8 cellular contexts compared by ENCODE assay signal in genomic region chr19:47608074-47608907, GRCh38. TPM values are rescaled to one million over a fixed set of nuclear protein-coding genes. Genes with fewer than 3 reads are reported as not detected.
DNase-seq lines count a peak whose midpoint lies in the region; ATAC-seq and TF ChIP-seq lines count a peak whose summit lies in the region.

No MANE protein-coding gene starts in this region.

- H3K27me3 ChIP-seq in KMS-11 (ENCODE audit: insufficient read depth, low read depth) (no peaks in the 10 kb centered on the region), fibroblast of lung (ENCODE audit: control insufficient read depth, insufficient read depth, low read length) (no peaks in the 10 kb centered on the region)

- H3K4me1 ChIP-seq in KMS-11 (ENCODE audit: low read depth, poor library complexity, severe bottlenecking) (peaks cover 21% of the 10 kb centered on the region), fibroblast of lung (ENCODE audit: control insufficient read depth, extremely low read depth, insufficient read depth, low read length) (peaks cover 2% of the 10 kb centered on the region)

- H3K79me2 ChIP-seq in KMS-11 (ENCODE audit: insufficient read depth, low read depth) (peaks cover 35% of the 10 kb centered on the region), fibroblast of lung (ENCODE audit: control insufficient read depth, insufficient read depth, low read length) (peaks cover 43% of the 10 kb centered on the region)

- intact Hi-C loops in natural killer cell (cut with micrococcal nuclease) = loop anchor here (1.0 to 2.0 kb wide), 2 partner anchors 8 to 93 kb away; partner anchors contain the start of gene NAPA

- no peaks in the 10 kb centered on the region for H3K27me3 Mint-ChIP-seq in natural killer cell (ENCODE audit: low read depth in 2 of 2)

- H3K4me3 ChIP-seq in KMS-11 (IDR thresholded peaks at IDR 0.05; ENCODE audit: insufficient read depth, low read depth, low read length) (no peak overlapping the region), fibroblast of lung (replicated peaks in 1 of 4; ENCODE audit: control extremely low read depth in 1 of 4, insufficient read depth in 1 of 4, low read depth in 3 of 4, low read length in 4 of 4) (peak overlapping the region; percentile 73 to 96 (median 93))

- H3K9me3 Mint-ChIP-seq in natural killer cell = no peaks in the 10 kb centered on the region

- peaks cover 3% of the 10 kb centered on the region; the same call in 1 of the 2 replicates for H4K20me1 ChIP-seq in KMS-11 (ENCODE audit: insufficient read depth)
- H4K20me1 ChIP-seq in fibroblast of lung (ENCODE audit: control insufficient read depth, extremely low read depth, insufficient read depth, low read length) = no peaks in the 10 kb centered on the region

- H3K4me3 Mint-ChIP-seq in natural killer cell = peak overlapping the region; percentile 77

- H3K9ac ChIP-seq in KMS-11 = peak overlapping the region; percentile 75; the same call in 1 of the 2 replicates
- H3K9ac ChIP-seq in fibroblast of lung (ENCODE audit: insufficient read depth, low read length) = peak overlapping the region; percentile 98

- no peaks in the 10 kb centered on the region for H3K36me3 Mint-ChIP-seq in natural killer cell

- no peaks in the 10 kb centered on the region for H3K36me3 ChIP-seq in KMS-11 (ENCODE audit: insufficient read depth)
- H3K36me3 ChIP-seq in fibroblast of lung (ENCODE audit: control insufficient read depth, insufficient read depth, low read length) = no peaks in the 10 kb centered on the region

- no peak for TF ChIP-seq CTCF in KMS-11 (conservative IDR thresholded peaks at IDR 0.05; ENCODE audit: low read depth, low read length)
- peak; percentile 18 to 19 for TF ChIP-seq CTCF in fibroblast of lung (conservative IDR thresholded peaks at IDR 0.05 in 1 of 2, IDR thresholded peaks at IDR 0.05 in 1 of 2; ENCODE audit: low read depth in 1 of 2, low read length in 2 of 2)
- TF ChIP-seq CTCF in natural killer cell (IDR thresholded peaks at IDR 0.05) = peak; percentile 12

- DNase-seq in DMS79 (lab: John Stamatoyannopoulos, UW) (peak; percentile 57), fibroblast of lung (ENCODE audit: low read depth in 2 of 2) (peak; percentile 91 to 92), natural killer cell (peak; percentile 98)
- peak; percentile 92 to 95 for DNase-seq in activated T-helper 1 cell treated with anti-CD3 and anti-CD28 coated beads, Interleukin-2, amount 50 U/mL, for 16 hours (ENCODE audit: low read depth in 1 of 2, low spot score in 1 of 2)
- DNase-seq in stimulated activated naive CD4-positive, alpha-beta T cell (lab: John Stamatoyannopoulos, UW) = peak; percentile 91 to 97 (median 93)

- peak overlapping the region; percentile 75 for H3K4me2 ChIP-seq in KMS-11
- H3K4me2 ChIP-seq in fibroblast of lung (ENCODE audit: extremely low read depth, insufficient read depth, low read length) = peak overlapping the region; percentile 89

- peak; percentile 66 for ATAC-seq in GM21717 (IDR thresholded peaks at IDR 0.05; ENCODE audit: unreplicated experiment)
- peak; percentile 87 to 96 (median 87) for ATAC-seq in natural killer cell

- peaks cover 14 to 30% of the 10 kb centered on the region in 2 donors for H3K4me1 Mint-ChIP-seq in natural killer cell

- H3K27ac ChIP-seq in KMS-11 = peak overlapping the region; percentile 67
- H3K27ac ChIP-seq in fibroblast of lung (ENCODE audit: insufficient read depth, low read length) = peak overlapping the region; percentile 99

- no peaks in the 10 kb centered on the region for H3K9me3 ChIP-seq in fibroblast of lung (ENCODE audit: control insufficient read depth, insufficient read depth, low read depth, low read length)

- H2AFZ ChIP-seq in KMS-11 (ENCODE audit: low read depth) = peak overlapping the region; percentile 99
- H2AFZ ChIP-seq in fibroblast of lung (ENCODE audit: low read length) = peak overlapping the region; percentile 12

- H3K27ac Mint-ChIP-seq in natural killer cell = peak overlapping the region; percentile 88

TF ChIP-seq in PFSK-1, 5 proteins besides CTCF, POLR2A, EP300 and RAD21:
- no peak for TF ChIP-seq REST (IDR thresholded peaks at IDR 0.05; ENCODE audit: insufficient read depth in 1 of 2, low read depth in 2 of 2, low read length in 2 of 2)
- peak; percentile 72 for TF ChIP-seq FOXP2 (optimal IDR thresholded peaks at IDR 0.05; ENCODE audit: borderline replicate concordance, extremely low read depth, extremely low read length, insufficient read depth)
- TF ChIP-seq SIN3A (IDR thresholded peaks at IDR 0.05; ENCODE audit: borderline replicate concordance, insufficient read depth, low read length) = 0 out of 2 replicates have a peak, but pooled peaks have one; percentile 16
- no peak for TF ChIP-seq TAF1 (IDR thresholded peaks at IDR 0.05; ENCODE audit: borderline replicate concordance, insufficient read depth, low read length)
- TF ChIP-seq POLR2AphosphoS5 (IDR thresholded peaks at IDR 0.05; ENCODE audit: low read depth, low read length) = peak; percentile 50; the same call in 1 of the 2 replicates

RNA-seq across cellular contexts. Expression of gene BICRA, which starts 0.6 kb away (rescaled TPM):
- 8.4 TPM for polyA plus RNA-seq in PFSK-1 (2012; ENCODE audit: insufficient read length, low read depth)
- total RNA-seq in fibroblast of lung (3.3 and 3.8 TPM in 2 replicates), natural killer cell (10 to 100 TPM; 31.9 to 37.4 (median 34.1) TPM)
- polyA plus RNA-seq in fibroblast of lung = 0.44 and 0.54 TPM in 2 replicates
- polyA plus RNA-seq in fibroblast of lung (2012) = 7.0 and 8.8 TPM in 2 replicates
- 11.9 and 14.5 TPM in 2 replicates for polyA minus RNA-seq in fibroblast of lung (ENCODE audit: low replicate concordance)

RNA-seq across cellular contexts. Expression of gene ZNF541, which starts 35.3 kb away (rescaled TPM):
- polyA plus RNA-seq in PFSK-1 (2012; ENCODE audit: insufficient read length, low read depth) = 0.18 TPM
- 0.17 TPM in 1 of 2 replicates, not detected in the other for total RNA-seq in fibroblast of lung
- 0.02 TPM in 1 of 2 replicates, not detected in the other for polyA plus RNA-seq in fibroblast of lung
- polyA plus RNA-seq in fibroblast of lung (2012) = 0.09 TPM in 1 of 2 replicates, not detected in the other
- polyA minus RNA-seq in fibroblast of lung (ENCODE audit: low replicate concordance) = not detected in 2 replicates
- 1 to 10 TPM; 1.5 to 2.0 (median 1.5) TPM for total RNA-seq in natural killer cell
